Comparison of ENCODE assay signal across 1 cellular context in the genomic region with DNA sequence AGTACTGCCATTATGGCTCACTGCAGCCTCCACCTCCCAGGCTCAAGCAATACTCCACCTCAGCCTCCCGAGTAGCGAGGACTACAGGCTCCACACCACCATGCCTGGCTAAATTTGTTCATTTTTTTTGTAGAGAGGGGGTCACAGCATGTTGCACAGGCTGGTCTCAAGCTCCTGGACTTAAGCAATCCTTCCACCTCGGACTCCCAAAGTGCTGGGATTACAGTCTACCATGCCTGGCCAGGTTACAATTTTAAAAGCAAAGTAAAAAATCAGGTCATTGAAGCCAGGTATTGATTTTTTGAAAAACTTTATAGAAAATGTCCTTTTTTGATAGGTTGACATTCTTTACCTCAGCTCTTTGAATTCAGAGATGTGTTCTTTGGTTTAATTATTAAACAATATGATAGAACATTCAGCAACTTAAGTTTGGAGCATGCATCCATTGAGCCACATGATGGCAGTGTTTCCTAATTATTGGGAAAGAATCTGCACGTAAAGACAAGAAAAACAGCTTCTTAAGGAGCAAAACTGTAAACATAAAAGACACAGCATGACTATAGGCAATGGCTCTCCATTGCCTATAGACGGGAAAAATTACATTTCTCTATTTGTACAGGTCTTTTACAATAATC.
A peak's percentile ranks its signal among the peaks of the same experiment; 100 is the strongest.
TF ChIP-seq lines count a peak whose summit lies in the region.

No MANE protein-coding gene starts in this region.

TF ChIP-seq in neural cell, 6 proteins besides CTCF, POLR2A, EP300 and RAD21:
- no peak for TF ChIP-seq REST (IDR thresholded peaks at IDR 0.05; ENCODE audit: borderline replicate concordance)
- TF ChIP-seq MXI1 (conservative IDR thresholded peaks at IDR 0.05; ENCODE audit: poor library complexity, severe bottlenecking), result peak; percentile 48
- TF ChIP-seq EZH2 (IDR thresholded peaks at IDR 0.05; ENCODE audit: borderline replicate concordance, insufficient read depth, low read length, poor library complexity, severe bottlenecking), result no peak
- peak; percentile 94 for TF ChIP-seq SMC3 (conservative IDR thresholded peaks at IDR 0.05; ENCODE audit: poor library complexity)
- TF ChIP-seq TAF1 (IDR thresholded peaks at IDR 0.05; ENCODE audit: low read depth), result no peak
- no peak for TF ChIP-seq POLR2AphosphoS5 (IDR thresholded peaks at IDR 0.05)
TF ChIP-seq in neural cell: peak in this region for 2.
